In genomic region chr3:179706233-179706632, GRCh38 we compare ENCODE assay signal across 24 cellular contexts. TPM values are rescaled to one million over a fixed set of nuclear protein-coding genes. Genes with fewer than 3 reads are reported as not detected.
DNase-seq lines count a peak whose midpoint lies in the region; ATAC-seq and TF ChIP-seq lines count a peak whose summit lies in the region.
"Had no signal": no experiment of that assay in that cellular context is flagged by ENCODE, and none has a peak within 500 bp of the region (broad histone marks: within the 10 kb centered on the region; RNA-seq: fewer than 3 reads in every experiment).

No MANE protein-coding gene starts in this region.

- in situ Hi-C loops in gastrocnemius medialis (cut with MboI; ENCODE audit: low sequenced_read_pairs in 4 of 4), result no loop called here

- peaks cover 0 to 33% of the 10 kb centered on the region in 2 donors for H3K36me3 ChIP-seq in gastrocnemius medialis
- H3K36me3 ChIP-seq: Peyer's patch had no signal

- no peak for TF ChIP-seq POLR2A in gastrocnemius medialis (IDR thresholded peaks at IDR 0.05)

- no peaks in the 10 kb centered on the region for H3K9me3 ChIP-seq in gastrocnemius medialis
- H3K9me3 ChIP-seq: MG63, Peyer's patch had no signal

- H3K27ac ChIP-seq in gastrocnemius medialis, result peak overlapping the region; percentile 85 to 90 (median 86)
- H3K27ac ChIP-seq: C4-2B, epithelial cell of prostate, Peyer's patch had no signal

- intact Hi-C loops in gastrocnemius medialis (cut with DNase I; ENCODE audit: low total_unique reads), result loop anchor here (2.0 kb wide), 2 partner anchors 27 to 53 kb away; partner anchors contain the start of gene USP13

- no peaks in the 10 kb centered on the region for H3K27me3 ChIP-seq in gastrocnemius medialis
- H3K27me3 ChIP-seq: MG63, Peyer's patch had no signal

- peaks cover 65 to 77% of the 10 kb centered on the region in 2 donors for H3K4me1 ChIP-seq in gastrocnemius medialis
- H3K4me1 ChIP-seq: Peyer's patch had no signal

- peak in 1 of 5 experiments; percentile 17 for TF ChIP-seq CTCF in gastrocnemius medialis (IDR thresholded peaks at IDR 0.05 in 4 of 5, conservative IDR thresholded peaks at IDR 0.05 in 1 of 5)

- H3K4me3 ChIP-seq in gastrocnemius medialis, result no peak overlapping the region
- H3K4me3 ChIP-seq: GM12878, MG63, Peyer's patch had no signal

- DNase-seq in NCI-H510A treated with DMSO at 0.1 percent for 48 hours (lab: John Stamatoyannopoulos, UW) (peak; percentile 13), NCI-H510A (lab: John Stamatoyannopoulos, UW) (no peak), NCI-H2029 (lab: John Stamatoyannopoulos, UW) (peak; percentile 4), fibroblast of peridontal ligament (ENCODE audit: extremely low read depth) (peak; percentile 76), gastrocnemius medialis (peak; percentile 84 to 87), islet precursor cell (no peak), NCI-H1417 (lab: John Stamatoyannopoulos, UW) (no peak), NCI-H2196 treated with DMSO at 0.1 percent for 48 hours (lab: John Stamatoyannopoulos, UW; ENCODE audit: unreplicated experiment) (no peak)
- DNase-seq: activated B cell treated with CpG ODN at 0.5 μM for 24 hours; activated CD4-positive, alpha-beta memory T cell treated with anti-CD3 and anti-CD28 coated beads for 36 hours; activated gamma-delta T cell treated with Interleukin-2 at 50 U/mL for 16 hours; amygdala; GOT3; MG63; midbrain; NCI-H1436 treated with DMSO at 0.1 percent for 48 hours; NCI-H345; NK-92 treated with Interleukin-12 subunit alpha and Interleukin-12 subunit beta, amount 100 ng/mL, for 24 hours; Peyer's patch; stimulated activated CD8-positive, alpha-beta memory T cell treated with anti-CD3 and anti-CD28 coated beads, Interleukin-4, amount 100 ng/mL, for 48 hours; T-helper 9 cell had no signal

- peak; percentile 91 to 93 for ATAC-seq in gastrocnemius medialis
- ATAC-seq: GM12878 had no signal

RNA-seq across cellular contexts. Expression of gene USP13, which starts 53.4 kb away (rescaled TPM):
- total RNA-seq in gastrocnemius medialis, result 100 to 1,000 TPM; 117 to 453 (median 249) TPM

Comparison
In these comparisons a context has a peak if more than half of its experiments do, and no peak if none do; other contexts are left out.
1. DNase-seq: peak in NCI-H510A treated with DMSO at 0.1 percent for 48 hours (single experiment), NCI-H2029 (single experiment), fibroblast of peridontal ligament (single experiment) and gastrocnemius medialis (2 of 2); none in NCI-H510A (single experiment), islet precursor cell (single experiment), NCI-H1417 (0 of 3) and NCI-H2196 treated with DMSO at 0.1 percent for 48 hours (single experiment).